ENCODE assay signal across 8 cellular contexts in the genomic region with DNA sequence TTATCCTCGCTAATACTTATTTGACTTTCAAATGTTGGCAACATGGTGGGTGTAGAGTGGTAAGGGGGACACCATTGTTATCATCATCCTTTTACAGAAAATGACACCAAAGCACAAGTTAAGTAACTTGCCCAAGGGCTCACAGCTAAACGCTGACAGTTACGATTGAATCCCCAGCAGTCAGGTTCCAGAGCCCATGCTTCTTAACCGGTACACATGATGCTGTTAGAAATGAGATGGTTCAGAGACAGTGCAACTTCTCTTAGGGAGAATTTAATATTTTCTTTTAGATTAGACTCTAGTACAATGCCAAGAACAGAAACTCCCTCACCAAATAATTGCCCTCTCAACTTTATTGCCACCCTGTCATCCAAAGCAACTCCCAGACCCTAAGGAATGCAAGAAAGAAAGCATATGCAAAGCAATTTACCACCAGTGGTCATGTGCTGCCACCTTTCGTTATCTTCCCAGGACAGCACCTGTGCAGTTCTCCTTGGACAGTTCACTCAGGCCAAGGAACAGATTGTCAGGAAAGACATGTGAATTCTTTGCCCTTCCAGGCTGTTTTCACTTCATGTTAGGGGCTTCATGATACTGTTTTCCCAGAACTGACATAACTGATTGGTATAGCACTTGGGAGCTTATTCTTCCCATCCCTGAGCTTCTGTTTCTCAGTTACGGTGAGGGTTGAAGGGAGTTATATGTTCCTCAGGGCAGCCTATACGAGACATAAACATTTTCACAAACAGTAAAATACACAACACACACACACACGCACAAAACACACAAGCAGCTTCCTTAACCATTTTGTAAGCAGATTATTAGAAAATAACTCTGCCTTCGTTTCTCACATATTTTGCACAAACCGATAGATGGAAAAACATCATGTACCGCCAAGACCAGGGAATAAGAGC. TPM values are rescaled to one million over a fixed set of nuclear protein-coding genes. Genes with fewer than 3 reads are reported as not detected.
A peak's percentile ranks its signal among the peaks of the same experiment; 100 is the strongest.
DNase-seq lines count a peak whose midpoint lies in the region; ATAC-seq and TF ChIP-seq lines count a peak whose summit lies in the region.

No MANE protein-coding gene starts in this region.

- H3K27me3 ChIP-seq in kidney epithelial cell (ENCODE audit: control insufficient read depth, insufficient read depth, low read length) = peaks cover 10% of the 10 kb centered on the region

- no peak overlapping the region for H3K4me3 ChIP-seq in kidney epithelial cell (ENCODE audit: low read depth, low read length)

- no peaks in the 10 kb centered on the region for H3K36me3 ChIP-seq in kidney epithelial cell (ENCODE audit: control insufficient read depth, insufficient read depth, low read length)

- ATAC-seq in HG02970 (IDR thresholded peaks at IDR 0.05; ENCODE audit: low FRiP score, unreplicated experiment) = no peak
- no peak for ATAC-seq in HG03097 (IDR thresholded peaks at IDR 0.05; ENCODE audit: low FRiP score, unreplicated experiment)

- peak; percentile 41 for DNase-seq in stimulated activated CD4-positive, alpha-beta T cell treated with anti-CD3 and anti-CD28 coated beads, Interleukin-4, amount 100 ng/mL, for 24 hours
- no peak for DNase-seq in stimulated activated CD4-positive, alpha-beta T cell treated with anti-CD3 and anti-CD28 coated beads, Interleukin-12 subunit alpha, Interleukin-12 subunit beta, amount 100 ng/mL, for 4 hours
- DNase-seq in NCI-H1694 treated with DMSO at 0.1 percent for 48 hours (lab: John Stamatoyannopoulos, UW) (peak; percentile 11), kidney epithelial cell (ENCODE audit: low read depth) (no peak), T1000 (lab: John Stamatoyannopoulos, UW) (no peak)
- DNase-seq in activated effector memory CD4-positive, alpha-beta T cell treated with anti-CD3 and anti-CD28 coated beads, Interleukin-2, amount 50 U/mL, for 16 hours = peak; percentile 73

- peak; percentile 74 for TF ChIP-seq CTCF in kidney epithelial cell (IDR thresholded peaks at IDR 0.05; ENCODE audit: insufficient read depth, low read length, poor library complexity, severe bottlenecking)

RNA-seq across cellular contexts. Expression of a gene that starts 5.1 kb away (rescaled TPM):
- 1.6 and 4.7 TPM in 2 replicates for total RNA-seq in kidney epithelial cell

RNA-seq across cellular contexts. Expression of a gene that starts 7.0 kb away (rescaled TPM):
- 1.0 and 2.3 TPM in 2 replicates for total RNA-seq in kidney epithelial cell

RNA-seq across cellular contexts. Expression of a gene that starts 20.6 kb away (rescaled TPM):
- 191 and 206 TPM in 2 replicates for total RNA-seq in kidney epithelial cell

Comparison
In these comparisons a context has a peak if more than half of its experiments do, and no peak if none do; other contexts are left out.
1. DNase-seq: peak in stimulated activated CD4-positive, alpha-beta T cell treated with anti-CD3 and anti-CD28 coated beads, Interleukin-4, amount 100 ng/mL, for 24 hours (single experiment), NCI-H1694 treated with DMSO at 0.1 percent for 48 hours (single experiment) and activated effector memory CD4-positive, alpha-beta T cell treated with anti-CD3 and anti-CD28 coated beads, Interleukin-2, amount 50 U/mL, for 16 hours (single experiment); none in stimulated activated CD4-positive, alpha-beta T cell treated with anti-CD3 and anti-CD28 coated beads, Interleukin-12 subunit alpha, Interleukin-12 subunit beta, amount 100 ng/mL, for 4 hours (single experiment), kidney epithelial cell (single experiment) and T1000 (single experiment).